In genomic region chrX:115232933-115233496, GRCh38 we compare ENCODE assay signal across 10 cellular contexts. TPM values are rescaled to one million over a fixed set of nuclear protein-coding genes. Genes with fewer than 3 reads are reported as not detected.
DNase-seq lines count a peak whose midpoint lies in the region; ATAC-seq and TF ChIP-seq lines count a peak whose summit lies in the region.
"Had no signal": no experiment of that assay in that cellular context is flagged by ENCODE, and none has a peak within 500 bp of the region (broad histone marks: within the 10 kb centered on the region; RNA-seq: fewer than 3 reads in every experiment).

No MANE protein-coding gene starts in this region.

- H3K4me3 ChIP-seq in AG04449 (ENCODE audit: low read depth, low read length) (peak overlapping the region; percentile 67), MG63 (peak overlapping the region; percentile 55), ovary (peak overlapping the region; percentile 49)

- H3K4me3 Mint-ChIP-seq in activated CD4-positive, alpha-beta memory T cell treated with anti-CD3 and anti-CD28 coated beads for 36 hours, result no peak overlapping the region

- intact Hi-C loops in ovary (cut with DNase I), result no loop called here
- intact Hi-C loops in activated CD4-positive, alpha-beta memory T cell treated with anti-CD3 and anti-CD28 coated beads for 36 hours (cut with micrococcal nuclease), result no loop called here

- TF ChIP-seq POLR2A in ovary (IDR thresholded peaks at IDR 0.05), result no peak

- CTCF ChIA-PET in AG04449 (lab: Yijun Ruan, JAX), result no interaction called here
- CTCF ChIA-PET in activated CD4-positive, alpha-beta memory T cell treated with anti-CD3 and anti-CD28 coated beads for 36 hours (lab: Charles Lee), result no interaction called here

- no peaks in the 10 kb centered on the region for H3K36me3 Mint-ChIP-seq in activated CD4-positive, alpha-beta memory T cell treated with anti-CD3 and anti-CD28 coated beads for 36 hours

- TF ChIP-seq EP300 in ovary (IDR thresholded peaks at IDR 0.05), result no peak

- H3K27ac ChIP-seq in ovary, result peak overlapping the region; percentile 61 to 62

- POLR2A ChIA-PET in AG04449 (lab: Yijun Ruan, JAX), result no interaction called here
- POLR2A ChIA-PET in activated CD4-positive, alpha-beta memory T cell treated with anti-CD3 and anti-CD28 coated beads for 36 hours (lab: Charles Lee), result no interaction called here

- no peaks in the 10 kb centered on the region for H3K4me1 Mint-ChIP-seq in activated CD4-positive, alpha-beta memory T cell treated with anti-CD3 and anti-CD28 coated beads for 36 hours (ENCODE audit: low read depth)

- no peak for TF ChIP-seq CTCF in AG04449 (IDR thresholded peaks at IDR 0.05; ENCODE audit: insufficient read depth, low read length, missing control alignments)
- TF ChIP-seq CTCF in ovary (IDR thresholded peaks at IDR 0.05), result no peak

- H3K36me3 ChIP-seq in MG63, result no peaks in the 10 kb centered on the region
- H3K36me3 ChIP-seq in ovary, result no peaks in the 10 kb centered on the region

- 19 to 26% (median 21%) methylated on average over 6 of the region's 6 CpGs for WGBS in ovary, 3 donors

- DNase-seq in AG04449 (ENCODE audit: low read depth, low spot score), result no peak
- no peak for DNase-seq in MG63
- DNase-seq in fibroblast of peridontal ligament (ENCODE audit: extremely low read depth), result peak; percentile 23
- DNase-seq in ovary, result no peak
- DNase-seq in ecto neural progenitor cell (ENCODE audit: low spot score), result no peak
- DNase-seq in activated CD4-positive, alpha-beta memory T cell treated with anti-CD3 and anti-CD28 coated beads for 36 hours, result no peak
- DNase-seq: activated T-cell treated with anti-CD3 and anti-CD28 coated beads, Interleukin-2, amount 50 U/mL, for 72 hours had no signal

- H3K27me3 ChIP-seq in MG63, result no peaks in the 10 kb centered on the region
- H3K27me3 ChIP-seq in ovary, result no peaks in the 10 kb centered on the region

- no peak for ATAC-seq in HG03469 (IDR thresholded peaks at IDR 0.05; ENCODE audit: unreplicated experiment)
- no peak for ATAC-seq in HG03025 (IDR thresholded peaks at IDR 0.05; ENCODE audit: low FRiP score, unreplicated experiment)
- ATAC-seq: activated T-cell treated with anti-CD3 and anti-CD28 coated beads, Interleukin-2, amount 50 U/mL, for 72 hours had no signal

- no peaks in the 10 kb centered on the region for H3K4me1 ChIP-seq in ovary (ENCODE audit: insufficient read depth)

- no peak overlapping the region for H3K27ac Mint-ChIP-seq in activated CD4-positive, alpha-beta memory T cell treated with anti-CD3 and anti-CD28 coated beads for 36 hours
- H3K27ac Mint-ChIP-seq: activated T-cell treated with anti-CD3 and anti-CD28 coated beads, Interleukin-2, amount 50 U/mL, for 72 hours had no signal

- H3K9me3 ChIP-seq in MG63, result no peaks in the 10 kb centered on the region
- H3K9me3 ChIP-seq in ovary, result no peaks in the 10 kb centered on the region

- H3K27me3 Mint-ChIP-seq in activated CD4-positive, alpha-beta memory T cell treated with anti-CD3 and anti-CD28 coated beads for 36 hours, result peaks cover 8% of the 10 kb centered on the region

- H3K9me3 Mint-ChIP-seq in activated CD4-positive, alpha-beta memory T cell treated with anti-CD3 and anti-CD28 coated beads for 36 hours, result no peaks in the 10 kb centered on the region
- H3K9me3 Mint-ChIP-seq: activated T-cell treated with anti-CD3 and anti-CD28 coated beads, Interleukin-2, amount 50 U/mL, for 72 hours had no signal

RNA-seq across cellular contexts. Expression of gene LRCH2, which starts 0.9 kb away (rescaled TPM):
- 0.46 and 1.1 TPM in 2 replicates for total RNA-seq in MG63 (2014; rRNA removed; shearing (Covaris generic); ENCODE audit: low replicate concordance)
- total RNA-seq in ovary, result 10 to 100 TPM in 3 of 7 donors, 1 to 10 TPM in 4; 8.3 to 13.3 (median 9.3) TPM
- 1 to 10 TPM; 5.2 to 7.0 TPM for polyA plus RNA-seq in ovary
- not detected for total RNA-seq in activated CD4-positive, alpha-beta memory T cell treated with anti-CD3 and anti-CD28 coated beads for 36 hours
- total RNA-seq: activated T-cell treated with anti-CD3 and anti-CD28 coated beads, Interleukin-2, amount 50 U/mL, for 72 hours had no signal

RNA-seq across cellular contexts. Expression of gene RBMXL3, which starts 43.8 kb away (rescaled TPM):
- not detected in 2 replicates for total RNA-seq in MG63 (2014; rRNA removed; shearing (Covaris generic); ENCODE audit: low replicate concordance)
- total RNA-seq in ovary, result not detected
- polyA plus RNA-seq in ovary, result not detected
- not detected for total RNA-seq in activated CD4-positive, alpha-beta memory T cell treated with anti-CD3 and anti-CD28 coated beads for 36 hours
- total RNA-seq: activated T-cell treated with anti-CD3 and anti-CD28 coated beads, Interleukin-2, amount 50 U/mL, for 72 hours; glomerular endothelial cell had no signal

RNA-seq across cellular contexts. Expression of gene LUZP4, which starts 56.5 kb away (rescaled TPM):
- not detected in 2 replicates for total RNA-seq in MG63 (2014; rRNA removed; shearing (Covaris generic); ENCODE audit: low replicate concordance)
- not detected for total RNA-seq in ovary
- polyA plus RNA-seq in ovary, result not detected
- not detected for total RNA-seq in activated CD4-positive, alpha-beta memory T cell treated with anti-CD3 and anti-CD28 coated beads for 36 hours
- total RNA-seq: activated T-cell treated with anti-CD3 and anti-CD28 coated beads, Interleukin-2, amount 50 U/mL, for 72 hours; glomerular endothelial cell had no signal
